ENCODE assay signal across 2 cellular contexts in genomic region chr2:175035806-175036205, GRCh38.
TF ChIP-seq lines count a peak whose summit lies in the region.

No MANE protein-coding gene starts in this region.

TF ChIP-seq in SK-N-SH, 30 proteins besides CTCF, POLR2A, EP300 and RAD21 (continued from another document):
- TF ChIP-seq IRF3 (IDR thresholded peaks at IDR 0.05; ENCODE audit: low read depth, low read length) (no peak), RFX5 (IDR thresholded peaks at IDR 0.05; ENCODE audit: low read length) (no peak), FOXJ3 (CRISPR knock-in tag; IDR thresholded peaks at IDR 0.05) (no peak), USF2 (IDR thresholded peaks at IDR 0.05; ENCODE audit: borderline replicate concordance, low read depth, low read length) (no peak)

TF ChIP-seq in SK-N-SH treated with all-trans-retinoic acid at 6 μM for 48 hours, 23 proteins besides CTCF, POLR2A, EP300 and RAD21 (continued from another document):
- TF ChIP-seq CSRNP3 (CRISPR knock-in tag; IDR thresholded peaks at IDR 0.05) = no peak
- TF ChIP-seq TSHZ2 (CRISPR knock-in tag; IDR thresholded peaks at IDR 0.05) = no peak
- TF ChIP-seq ZNF8 (CRISPR knock-in tag; IDR thresholded peaks at IDR 0.05) = no peak
